ENCODE assay signal across 8 cellular contexts in genomic region chr19:37218592-37218935, GRCh38. TPM values are rescaled to one million over a fixed set of nuclear protein-coding genes. Genes with fewer than 3 reads are reported as not detected.
DNase-seq lines count a peak whose midpoint lies in the region; TF ChIP-seq lines count a peak whose summit lies in the region.

No MANE protein-coding gene starts in this region.

- H3K36me3 Mint-ChIP-seq in activated CD4-positive, alpha-beta memory T cell treated with anti-CD3 and anti-CD28 coated beads, Interleukin-2, amount 10 ng/mL, durations not matched to agents 7 days and 5 days (ENCODE audit: low read depth), result peaks cover 56% of the 10 kb centered on the region

- no peaks in the 10 kb centered on the region for H3K27me3 ChIP-seq in cardiac muscle cell

- H3K27ac ChIP-seq in cardiac muscle cell, result peak overlapping the region; percentile 70

- peak; percentile 29 for DNase-seq in NOMO-1 treated with DMSO at 0.1 percent for 48 hours (lab: John Stamatoyannopoulos, UW; ENCODE audit: unreplicated experiment)
- DNase-seq in NOMO-1 treated with dmso at 0.1 percent for 144 hours (lab: John Stamatoyannopoulos, UW; ENCODE audit: unreplicated experiment), result no peak
- no peak for DNase-seq in activated CD4-positive, alpha-beta memory T cell treated with anti-CD3 and anti-CD28 coated beads, Interleukin-2, amount 10 ng/mL, durations not matched to agents 7 days and 5 days
- DNase-seq in cardiac muscle cell (ENCODE audit: low read depth in 1 of 2, low spot score in 1 of 2), result no peak
- DNase-seq in skeletal muscle cell (ENCODE audit: low read depth), result no peak
- no peak for DNase-seq in CD1c-positive myeloid dendritic cell (ENCODE audit: extremely low spot score)
- no peak for DNase-seq in NCI-H146 treated with DMSO at 0.1 percent for 48 hours (lab: John Stamatoyannopoulos, UW; ENCODE audit: unreplicated experiment)
- DNase-seq in iPS-NIHi7 (ENCODE audit: extremely low spot score), result no peak

- POLR2A ChIA-PET in activated CD4-positive, alpha-beta memory T cell treated with anti-CD3 and anti-CD28 coated beads, Interleukin-2, amount 10 ng/mL, durations not matched to agents 7 days and 5 days (lab: Charles Lee), result no interaction called here

- no peaks in the 10 kb centered on the region for H3K27me3 Mint-ChIP-seq in activated CD4-positive, alpha-beta memory T cell treated with anti-CD3 and anti-CD28 coated beads, Interleukin-2, amount 10 ng/mL, durations not matched to agents 7 days and 5 days

- TF ChIP-seq CTCF in cardiac muscle cell (IDR thresholded peaks at IDR 0.05; ENCODE audit: low read depth, low read length), result no peak

- H3K4me1 ChIP-seq in cardiac muscle cell (ENCODE audit: low read depth), result no peaks in the 10 kb centered on the region

- peak overlapping the region; percentile 96 for H3K27ac Mint-ChIP-seq in activated CD4-positive, alpha-beta memory T cell treated with anti-CD3 and anti-CD28 coated beads, Interleukin-2, amount 10 ng/mL, durations not matched to agents 7 days and 5 days

- H3K9me3 Mint-ChIP-seq in activated CD4-positive, alpha-beta memory T cell treated with anti-CD3 and anti-CD28 coated beads, Interleukin-2, amount 10 ng/mL, durations not matched to agents 7 days and 5 days, result peaks cover 40% of the 10 kb centered on the region

- peaks cover 3% of the 10 kb centered on the region for H3K36me3 ChIP-seq in cardiac muscle cell

- H3K4me1 Mint-ChIP-seq in activated CD4-positive, alpha-beta memory T cell treated with anti-CD3 and anti-CD28 coated beads, Interleukin-2, amount 10 ng/mL, durations not matched to agents 7 days and 5 days, result peaks cover 23% of the 10 kb centered on the region

- CTCF ChIA-PET in activated CD4-positive, alpha-beta memory T cell treated with anti-CD3 and anti-CD28 coated beads, Interleukin-2, amount 10 ng/mL, durations not matched to agents 7 days and 5 days (lab: Charles Lee), result no interaction called here

- H3K9me3 ChIP-seq in cardiac muscle cell (ENCODE audit: low read depth), result no peaks in the 10 kb centered on the region

- H3K4me3 ChIP-seq in cardiac muscle cell, result peak overlapping the region; percentile 66
- H3K4me3 ChIP-seq in skeletal muscle cell (ENCODE audit: low read depth, low read length), result peak overlapping the region; percentile 94

- H3K4me3 Mint-ChIP-seq in activated CD4-positive, alpha-beta memory T cell treated with anti-CD3 and anti-CD28 coated beads, Interleukin-2, amount 10 ng/mL, durations not matched to agents 7 days and 5 days, result peak overlapping the region; percentile 99

RNA-seq across cellular contexts. Expression of gene ZNF383, which starts 0.6 kb away (rescaled TPM):
- total RNA-seq in activated CD4-positive, alpha-beta memory T cell treated with anti-CD3 and anti-CD28 coated beads, Interleukin-2, amount 10 ng/mL, durations not matched to agents 7 days and 5 days, result 10 to 100 TPM; 10.1 to 11.3 TPM
- total RNA-seq in cardiac muscle cell, result 4.0 and 5.7 TPM in 2 replicates
- polyA plus RNA-seq in cardiac muscle cell, result 4.9 and 5.7 TPM in 2 replicates

RNA-seq across cellular contexts. Expression of gene ZNF585B, which starts 8.2 kb away (rescaled TPM):
- 1 to 10 TPM; 8.4 to 9.8 TPM for total RNA-seq in activated CD4-positive, alpha-beta memory T cell treated with anti-CD3 and anti-CD28 coated beads, Interleukin-2, amount 10 ng/mL, durations not matched to agents 7 days and 5 days
- 7.6 and 10.6 TPM in 2 replicates for total RNA-seq in cardiac muscle cell
- 7.0 and 10.0 TPM in 2 replicates for polyA plus RNA-seq in cardiac muscle cell

RNA-seq across cellular contexts. Expression of gene ZNF585A, which starts 46.1 kb away (rescaled TPM):
- 1 to 10 TPM; 9.0 to 9.4 TPM for total RNA-seq in activated CD4-positive, alpha-beta memory T cell treated with anti-CD3 and anti-CD28 coated beads, Interleukin-2, amount 10 ng/mL, durations not matched to agents 7 days and 5 days
- total RNA-seq in cardiac muscle cell, result 15.2 and 15.5 TPM in 2 replicates
- polyA plus RNA-seq in cardiac muscle cell, result 18.1 and 21.8 TPM in 2 replicates
